ENCODE assay signal across 12 cellular contexts in genomic region chr13:32905864-32906180, GRCh38.
DNase-seq lines count a peak whose midpoint lies in the region; ATAC-seq and FAIRE-seq lines count a peak whose summit lies in the region.
"Had no signal": no experiment of that assay in that cellular context is flagged by ENCODE, and none has a peak within 500 bp of the region (broad histone marks: within the 10 kb centered on the region; RNA-seq: fewer than 3 reads in every experiment).

No MANE protein-coding gene starts in this region.

- H3K27me3 Mint-ChIP-seq in stimulated activated naive CD8-positive, alpha-beta T cell treated with anti-CD3 and anti-CD28 coated beads, Interleukin-15, Interleukin-2, amounts not matched to agents 100 ng/mL and 50 ng/mL, for 24 hours = no peaks in the 10 kb centered on the region
- no peaks in the 10 kb centered on the region for H3K27me3 Mint-ChIP-seq in activated naive CD8-positive, alpha-beta T cell

- peaks cover 4% of the 10 kb centered on the region for H3K9me3 Mint-ChIP-seq in stimulated activated naive CD8-positive, alpha-beta T cell treated with anti-CD3 and anti-CD28 coated beads, Interleukin-15, Interleukin-2, amounts not matched to agents 100 ng/mL and 50 ng/mL, for 24 hours
- no peaks in the 10 kb centered on the region for H3K9me3 Mint-ChIP-seq in activated naive CD8-positive, alpha-beta T cell (ENCODE audit: low read depth)
- H3K9me3 Mint-ChIP-seq: H9 had no signal

- H3K4me1 Mint-ChIP-seq in stimulated activated naive CD8-positive, alpha-beta T cell treated with anti-CD3 and anti-CD28 coated beads, Interleukin-15, Interleukin-2, amounts not matched to agents 100 ng/mL and 50 ng/mL, for 24 hours (ENCODE audit: low read depth) = peaks cover 33% of the 10 kb centered on the region
- peaks cover 25% of the 10 kb centered on the region for H3K4me1 Mint-ChIP-seq in activated naive CD8-positive, alpha-beta T cell (ENCODE audit: low read depth)

- no peaks in the 10 kb centered on the region for H3K36me3 Mint-ChIP-seq in stimulated activated naive CD8-positive, alpha-beta T cell treated with anti-CD3 and anti-CD28 coated beads, Interleukin-15, Interleukin-2, amounts not matched to agents 100 ng/mL and 50 ng/mL, for 24 hours (ENCODE audit: low read depth)
- peaks cover 3% of the 10 kb centered on the region for H3K36me3 Mint-ChIP-seq in activated naive CD8-positive, alpha-beta T cell

- DNase-seq in stimulated activated naive CD8-positive, alpha-beta T cell treated with anti-CD3 and anti-CD28 coated beads, Interleukin-15, Interleukin-2, amounts not matched to agents 100 U/mL and 50 U/mL, for 24 hours = no peak
- DNase-seq in left kidney (ENCODE audit: low read depth, low spot score) (peak; percentile 24), islet precursor cell (no peak), NCI-H2171 treated with DMSO at 0.1 percent for 48 hours (lab: John Stamatoyannopoulos, UW) (no peak), HTR-8/SVneo (ENCODE audit: insufficient read length, low spot score) (no peak)
- DNase-seq: erythroblast, GDM1, H9, NCI-H510A treated with DMSO at 0.1 percent for 48 hours had no signal

- H3K27ac Mint-ChIP-seq in stimulated activated naive CD8-positive, alpha-beta T cell treated with anti-CD3 and anti-CD28 coated beads, Interleukin-15, Interleukin-2, amounts not matched to agents 100 ng/mL and 50 ng/mL, for 24 hours = peak overlapping the region; percentile 64
- H3K27ac Mint-ChIP-seq in activated naive CD8-positive, alpha-beta T cell = peak overlapping the region; percentile 93

- H3K4me3 Mint-ChIP-seq in stimulated activated naive CD8-positive, alpha-beta T cell treated with anti-CD3 and anti-CD28 coated beads, Interleukin-15, Interleukin-2, amounts not matched to agents 100 ng/mL and 50 ng/mL, for 24 hours = peak overlapping the region; percentile 57
- H3K4me3 Mint-ChIP-seq in activated naive CD8-positive, alpha-beta T cell = peak overlapping the region; percentile 66
- H3K4me3 Mint-ChIP-seq: H9 had no signal

- no peak for FAIRE-seq in HTR-8/SVneo (lab: Jason Lieb, UNC)

- no peak for ATAC-seq in stimulated activated naive CD8-positive, alpha-beta T cell treated with anti-CD3 and anti-CD28 coated beads, Interleukin-15, Interleukin-2, amounts not matched to agents 100 U/mL and 50 U/mL, for 24 hours
- ATAC-seq in GM21390 (IDR thresholded peaks at IDR 0.05; ENCODE audit: unreplicated experiment) = no peak
